ENCODE assay signal across 13 cellular contexts in the genomic region with DNA sequence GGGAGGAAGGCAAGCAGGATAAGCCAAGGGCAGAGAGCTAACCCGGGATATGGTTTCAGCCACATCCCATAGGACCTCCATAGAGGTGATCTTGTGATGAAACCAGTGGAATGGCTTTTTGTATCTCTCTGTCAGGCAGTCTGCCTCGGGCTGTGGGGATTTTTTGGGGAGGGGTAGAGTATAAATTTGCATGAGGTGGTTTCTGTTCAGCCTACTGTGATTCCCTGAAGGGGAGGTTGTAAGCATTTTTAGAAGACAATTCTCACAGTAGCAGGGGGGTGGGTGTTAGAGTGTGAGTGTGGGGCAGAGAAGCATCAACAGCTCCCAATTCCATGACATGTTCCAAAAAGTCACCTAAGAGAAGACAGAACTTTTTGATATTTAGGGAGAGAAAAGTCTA. TPM values are rescaled to one million over a fixed set of nuclear protein-coding genes. Genes with fewer than 3 reads are reported as not detected.
A peak's percentile ranks its signal among the peaks of the same experiment; 100 is the strongest.
DNase-seq lines count a peak whose midpoint lies in the region; ATAC-seq, FAIRE-seq and TF ChIP-seq lines count a peak whose summit lies in the region.
"Had no signal": no experiment of that assay in that cellular context is flagged by ENCODE, and none has a peak within 500 bp of the region (broad histone marks: within the 10 kb centered on the region; RNA-seq: fewer than 3 reads in every experiment).

No MANE protein-coding gene starts in this region.

- no peak overlapping the region for H3K27ac Mint-ChIP-seq in glutamatergic neuron (ENCODE audit: unreplicated experiment)

- intact Hi-C loops in right lobe of liver (cut with DNase I): no loop called here

- no peaks in the 10 kb centered on the region for H3K36me3 Mint-ChIP-seq in glutamatergic neuron (ENCODE audit: unreplicated experiment)

- H3K4me1 Mint-ChIP-seq in glutamatergic neuron (ENCODE audit: low read depth, unreplicated experiment): no peaks in the 10 kb centered on the region

- H3K27me3 ChIP-seq in right lobe of liver: no peaks in the 10 kb centered on the region

- WGBS in right lobe of liver (ENCODE audit: insufficient coverage, low coverage, low lambda C conversion rate, missing lambda C conversion rate): 25% methylated on average over 2 of the region's 2 CpGs

- no peak for TF ChIP-seq POLR2A in right lobe of liver (IDR thresholded peaks at IDR 0.05)

- H3K27me3 Mint-ChIP-seq in glutamatergic neuron (ENCODE audit: unreplicated experiment): no peaks in the 10 kb centered on the region

- no peaks in the 10 kb centered on the region for H3K9me3 ChIP-seq in right lobe of liver
- H3K9me3 ChIP-seq: prostate gland had no signal

- TF ChIP-seq CTCF in right lobe of liver (IDR thresholded peaks at IDR 0.05) (no peak), glutamatergic neuron (IDR thresholded peaks at IDR 0.05; ENCODE audit: partially characterized antibody, unreplicated experiment) (no peak)

- H3K4me3 Mint-ChIP-seq in glutamatergic neuron (ENCODE audit: unreplicated experiment): no peak overlapping the region

- no peaks in the 10 kb centered on the region for H3K4me1 ChIP-seq in right lobe of liver
- H3K4me1 ChIP-seq: prostate gland had no signal

- no peaks in the 10 kb centered on the region for H3K9me3 Mint-ChIP-seq in glutamatergic neuron (ENCODE audit: unreplicated experiment)

- no peak overlapping the region for H3K4me3 ChIP-seq in right lobe of liver
- H3K4me3 ChIP-seq: prostate gland had no signal

- H3K36me3 ChIP-seq in right lobe of liver: no peaks in the 10 kb centered on the region
- H3K36me3 ChIP-seq: prostate gland had no signal

- FAIRE-seq in GM18507 (lab: Jason Lieb, UNC): peak; percentile 68
- FAIRE-seq: TTC549 had no signal

- DNase-seq in GM18507 (ENCODE audit: extremely low spot score, insufficient read length, low read depth) (no peak), NCI-H1930 (lab: John Stamatoyannopoulos, UW) (no peak), right lobe of liver (no peak), NCI-H69 (lab: John Stamatoyannopoulos, UW) (no peak), glutamatergic neuron (no peak)
- DNase-seq: central memory CD4-positive, alpha-beta T cell; left colon had no signal

- H3K27ac ChIP-seq in angular gyrus (ENCODE audit: low read depth, low read length): peak overlapping the region; percentile 79
- H3K27ac ChIP-seq in right lobe of liver: no peak overlapping the region
- H3K27ac ChIP-seq: C4-2B, prostate gland had no signal

- peak; percentile 90 for ATAC-seq in GM21515 (IDR thresholded peaks at IDR 0.05; ENCODE audit: unreplicated experiment)
- peak; percentile 97 for ATAC-seq in HG03095 (IDR thresholded peaks at IDR 0.05; ENCODE audit: unreplicated experiment)
- no peak for ATAC-seq in right lobe of liver
- ATAC-seq: left colon had no signal

RNA-seq across cellular contexts. Expression of a gene that starts 11.8 kb away (rescaled TPM):
- total RNA-seq in right lobe of liver (not detected), glutamatergic neuron (ENCODE audit: unreplicated experiment) (not detected)
- total RNA-seq: left colon, prostate gland had no signal

RNA-seq across cellular contexts. Expression of a gene that starts 37.0 kb away (rescaled TPM):
- total RNA-seq in right lobe of liver (not detected), glutamatergic neuron (ENCODE audit: unreplicated experiment) (not detected)
- total RNA-seq: left colon, prostate gland had no signal

RNA-seq across cellular contexts. Expression of a gene that starts 52.9 kb away (rescaled TPM):
- total RNA-seq in right lobe of liver: 1 to 10 TPM in 2 of 6 experiments, under 1 TPM in 1, not detected in 3; 0.46 to 2.0 (median 1.4) TPM
- 0.64 TPM for total RNA-seq in glutamatergic neuron (ENCODE audit: unreplicated experiment)

Comparison
In these comparisons a context has a peak if more than half of its experiments do, and no peak if none do; other contexts are left out.
1. ATAC-seq: peak in GM21515 (single experiment) and HG03095 (single experiment); none in right lobe of liver (0 of 4).